8 cellular contexts compared by ENCODE assay signal in the genomic region with DNA sequence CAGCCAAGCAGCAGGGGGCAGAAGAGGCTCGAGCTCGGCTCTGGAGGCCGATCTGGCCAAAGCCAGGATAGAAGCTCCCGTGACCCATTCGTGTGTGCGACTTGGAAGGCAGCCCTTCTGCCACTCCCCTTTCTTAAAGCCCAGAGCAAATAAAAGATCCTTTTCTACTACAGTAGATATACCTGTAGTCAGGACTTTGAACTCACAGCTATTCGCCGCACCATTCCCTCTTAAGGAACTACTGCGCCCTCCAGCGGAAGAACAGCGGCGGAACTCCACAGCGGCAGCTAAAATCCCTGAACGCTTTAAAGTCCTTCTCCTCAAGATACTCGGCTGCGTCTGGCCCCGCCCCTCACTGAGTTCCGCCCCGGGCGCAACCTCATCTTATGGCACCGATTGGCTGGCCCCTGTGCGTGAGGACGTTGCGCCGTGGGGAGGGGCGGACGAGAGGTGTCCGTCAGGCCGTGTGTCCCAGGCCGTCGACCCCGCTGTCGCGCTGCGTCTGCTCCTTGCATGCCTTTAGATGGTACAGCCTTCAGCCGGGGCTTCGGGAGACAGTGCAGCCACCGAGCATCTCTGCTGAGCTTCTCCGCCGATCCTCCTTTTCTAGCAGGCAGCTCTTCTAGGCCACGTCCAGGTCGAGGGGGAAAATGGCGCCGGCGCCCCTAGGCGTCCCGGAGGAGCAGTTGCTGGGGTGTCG. TPM values are rescaled to one million over a fixed set of nuclear protein-coding genes. Genes with fewer than 3 reads are reported as not detected.
A peak's percentile ranks its signal among the peaks of the same experiment; 100 is the strongest.
DNase-seq lines count a peak whose midpoint lies in the region; ATAC-seq, FAIRE-seq and TF ChIP-seq lines count a peak whose summit lies in the region.

A gene with protein sequence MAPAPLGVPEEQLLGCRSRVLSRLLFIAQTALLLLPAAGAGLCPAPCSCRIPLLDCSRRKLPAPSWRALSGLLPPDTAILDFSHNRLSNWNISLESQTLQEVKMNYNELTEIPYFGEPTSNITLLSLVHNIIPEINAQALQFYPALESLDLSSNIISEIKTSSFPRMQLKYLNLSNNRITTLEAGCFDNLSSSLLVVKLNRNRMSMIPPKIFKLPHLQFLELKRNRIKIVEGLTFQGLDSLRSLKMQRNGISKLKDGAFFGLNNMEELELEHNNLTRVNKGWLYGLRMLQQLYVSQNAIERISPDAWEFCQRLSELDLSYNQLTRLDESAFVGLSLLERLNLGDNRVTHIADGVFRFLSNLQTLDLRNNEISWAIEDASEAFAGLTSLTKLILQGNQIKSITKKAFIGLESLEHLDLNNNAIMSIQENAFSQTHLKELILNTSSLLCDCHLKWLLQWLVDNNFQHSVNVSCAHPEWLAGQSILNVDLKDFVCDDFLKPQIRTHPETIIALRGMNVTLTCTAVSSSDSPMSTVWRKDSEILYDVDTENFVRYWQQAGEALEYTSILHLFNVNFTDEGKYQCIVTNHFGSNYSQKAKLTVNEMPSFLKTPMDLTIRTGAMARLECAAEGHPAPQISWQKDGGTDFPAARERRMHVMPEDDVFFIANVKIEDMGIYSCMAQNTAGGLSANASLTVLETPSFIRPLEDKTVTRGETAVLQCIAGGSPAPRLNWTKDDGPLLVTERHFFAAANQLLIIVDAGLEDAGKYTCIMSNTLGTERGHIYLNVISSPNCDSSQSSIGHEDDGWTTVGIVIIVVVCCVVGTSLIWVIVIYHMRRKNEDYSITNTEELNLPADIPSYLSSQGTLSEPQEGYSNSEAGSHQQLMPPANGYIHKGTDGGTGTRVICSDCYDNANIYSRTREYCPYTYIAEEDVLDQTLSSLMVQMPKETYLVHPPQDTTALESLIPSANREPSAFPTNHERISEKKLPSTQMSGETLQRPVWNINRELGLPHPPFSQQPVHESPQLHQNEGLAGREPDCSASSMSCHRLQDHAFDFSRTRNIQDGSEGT (plus strand): TSS at position 442 of the 700 bp plus-strand sequence. CDS start 209 bp downstream, at position 651.

- 0% methylated on average over 38 to 48 of the region's 48 CpGs for WGBS in pancreas, 2 donors

- peak; percentile 97 for DNase-seq in NCI-H128 (lab: John Stamatoyannopoulos, UW; ENCODE audit: unreplicated experiment)
- peak; percentile 97 for DNase-seq in activated naive CD8-positive, alpha-beta T cell treated with anti-CD3 and anti-CD28 coated beads, Interleukin-2, amount 50 U/mL, for 16 hours (ENCODE audit: low read depth, low spot score)
- peak; percentile 100 for DNase-seq in Right ventricle myocardium superior
- DNase-seq in pancreas: peak; percentile 96 to 98 (median 98)
- DNase-seq in tibial artery: peak; percentile 99

- H3K9me3 ChIP-seq in SU-DHL-6 (ENCODE audit: insufficient read depth, low read length) (no peaks in the 10 kb centered on the region), pancreas (no peaks in the 10 kb centered on the region), tibial artery (no peaks in the 10 kb centered on the region)

- peak within 1 kb of the TSS; percentile 83 for H2AFZ ChIP-seq in SU-DHL-6 (ENCODE audit: low read depth, low read length, severe bottlenecking)

- peak within 1 kb of the TSS; percentile 74 for H3K4me3 ChIP-seq in SU-DHL-6 (ENCODE audit: insufficient read depth, low read length, poor library complexity, severe bottlenecking)
- H3K4me3 ChIP-seq in pancreas: peak within 1 kb of the TSS; percentile 64 to 85 (median 80)
- peak within 1 kb of the TSS; percentile 65 to 99 for H3K4me3 ChIP-seq in tibial artery

- peak within 1 kb of the TSS; percentile 60 for H3K27ac ChIP-seq in SU-DHL-6 (ENCODE audit: low read depth, low read length)
- H3K27ac ChIP-seq in pancreas: peak within 1 kb of the TSS; percentile 78 to 89 (median 86)
- H3K27ac ChIP-seq in tibial artery: peak within 1 kb of the TSS; percentile 81 to 98

- no peaks in the 10 kb centered on the region for H4K20me1 ChIP-seq in SU-DHL-6 (ENCODE audit: low read depth, low read length)

- TF ChIP-seq CTCF in GM12873 (IDR thresholded peaks at IDR 0.05; ENCODE audit: insufficient read depth, low read depth, low read length, missing control alignments) (peak; percentile 85), SU-DHL-6 (IDR thresholded peaks at IDR 0.05; ENCODE audit: insufficient read depth, low read length, poor library complexity, severe bottlenecking) (peak; percentile 94), pancreas (IDR thresholded peaks at IDR 0.05) (peak; percentile 55 to 91 (median 80)), tibial artery (IDR thresholded peaks at IDR 0.05) (peak; percentile 78 to 79)

- peaks cover 7 to 15% (median 7%) of the 10 kb centered on the region in 3 donors for H3K4me1 ChIP-seq in pancreas
- peaks cover 0 to 43% (median 18%) of the 10 kb centered on the region in 4 donors for H3K4me1 ChIP-seq in tibial artery

- H3K9ac ChIP-seq in SU-DHL-6 (ENCODE audit: low read length): peak within 1 kb of the TSS; percentile 78

- intact Hi-C loops in Right ventricle myocardium superior (cut with DNase I) (no loop called here), pancreas (cut with DNase I) (no loop called here), tibial artery (cut with DNase I; ENCODE audit: low total_unique reads) (loop anchor here (2.0 kb wide), 1 partner anchor 352 kb away; no protein-coding TSS in a partner anchor)

- ATAC-seq in HG02759 (IDR thresholded peaks at IDR 0.05; ENCODE audit: unreplicated experiment) (peak; percentile 97), Right ventricle myocardium superior (ENCODE audit: poor library complexity) (peak; percentile 99), pancreas (peak; percentile 96 to 99 (median 98))

- no peaks in the 10 kb centered on the region for H3K9me2 ChIP-seq in SU-DHL-6 (replicated peaks; ENCODE audit: insufficient read depth, low read length)

- no peaks in the 10 kb centered on the region for H3K27me3 ChIP-seq in SU-DHL-6 (ENCODE audit: low read length)
- H3K27me3 ChIP-seq in pancreas: no peaks in the 10 kb centered on the region
- no peaks in the 10 kb centered on the region for H3K27me3 ChIP-seq in tibial artery

- H3K79me2 ChIP-seq in SU-DHL-6 (ENCODE audit: insufficient read depth, low read length): peaks cover 37% of the 10 kb centered on the region

- peak; percentile 73 for FAIRE-seq in pancreas (lab: Jason Lieb, UNC)

- H3K4me2 ChIP-seq in SU-DHL-6 (ENCODE audit: low read depth, low read length, poor library complexity, severe bottlenecking): peak within 1 kb of the TSS; percentile 71

- no peaks in the 10 kb centered on the region for H3F3A ChIP-seq in SU-DHL-6 (ENCODE audit: insufficient read depth)

- H3K36me3 ChIP-seq in SU-DHL-6 (ENCODE audit: low read length) (no peaks in the 10 kb centered on the region), pancreas (no peaks in the 10 kb centered on the region), tibial artery (peaks cover 0 to 11% (median 6%) of the 10 kb centered on the region in 3 donors)

RNA-seq across cellular contexts. Expression of the gene that starts here (rescaled TPM):
- 6.7 TPM for total RNA-seq in Right ventricle myocardium superior
- total RNA-seq in pancreas: 1 to 10 TPM; 2.8 to 8.5 (median 4.5) TPM
- 1 to 10 TPM; 2.4 to 4.0 TPM for polyA plus RNA-seq in pancreas

Comparison
In these comparisons a context has a peak if more than half of its experiments do, and no peak if none do; other contexts are left out.
1. Peak in every context shown above with its lines: DNase-seq, ATAC-seq, H3K4me3 ChIP-seq and H3K27ac ChIP-seq.